ENCODE assay signal across 15 cellular contexts in genomic region chr16:11056989-11057645, GRCh38.
DNase-seq lines count a peak whose midpoint lies in the region; ATAC-seq and TF ChIP-seq lines count a peak whose summit lies in the region.
"Had no signal": no experiment of that assay in that cellular context is flagged by ENCODE, and none has a peak within 500 bp of the region (broad histone marks: within the 10 kb centered on the region; RNA-seq: fewer than 3 reads in every experiment).

No MANE protein-coding gene starts in this region.

- DNase-seq in Ammon's horn (ENCODE audit: low spot score) (peak; percentile 53), NCI-H446 treated with DMSO at 0.1 percent for 48 hours (lab: John Stamatoyannopoulos, UW) (peak; percentile 19), cerebellar cortex (ENCODE audit: low spot score) (peak; percentile 93), osteocyte (ENCODE audit: extremely low spot score, unreplicated experiment) (no peak), HAP-1 (ENCODE audit: low spot score in 2 of 2) (no peak), ecto neural progenitor cell (ENCODE audit: low spot score) (no peak)
- no peak for DNase-seq in activated CD8-positive, alpha-beta memory T cell treated with anti-CD3 and anti-CD28 coated beads for 24 hours
- DNase-seq: effector CD4-positive, alpha-beta T cell; mesenchymal stem cell; NCI-H1105; NCI-H526 treated with DMSO at 0.1 percent for 48 hours; occipital lobe; stimulated activated CD4-positive, alpha-beta T cell treated with anti-CD3 and anti-CD28 coated beads, Interleukin-12 subunit alpha, Interleukin-12 subunit beta, amount 100 ng/mL, for 4 hours had no signal

- H3K27me3 Mint-ChIP-seq in osteocyte (ENCODE audit: unreplicated experiment), result no peaks in the 10 kb centered on the region

- H3K27me3 ChIP-seq in HAP-1 (ENCODE audit: low read depth), result no peaks in the 10 kb centered on the region

- peaks cover 25% of the 10 kb centered on the region for H3K36me3 Mint-ChIP-seq in osteocyte (ENCODE audit: unreplicated experiment)

- H3K36me3 ChIP-seq in HAP-1 (replicated peaks), result no peaks in the 10 kb centered on the region; the same call in 1 of the 2 replicates

- no peaks in the 10 kb centered on the region for H3K9me3 ChIP-seq in HAP-1

- no peak overlapping the region for H3K4me3 ChIP-seq in HAP-1
- H3K4me3 ChIP-seq: GM12878 had no signal

- H3K9me3 Mint-ChIP-seq in osteocyte (ENCODE audit: unreplicated experiment), result no peaks in the 10 kb centered on the region

- peak overlapping the region; percentile 96 for H3K27ac Mint-ChIP-seq in osteocyte (ENCODE audit: unreplicated experiment)

- H3K4me1 ChIP-seq in HAP-1, result peaks cover 22% of the 10 kb centered on the region

- in situ Hi-C loops in HAP-1 (cut with MboI; ENCODE audit: low sequenced_read_pairs), result no loop called here

- H3K4me1 Mint-ChIP-seq in osteocyte (ENCODE audit: unreplicated experiment), result peaks cover 44% of the 10 kb centered on the region

- peak overlapping the region; percentile 14 for H3K4me3 Mint-ChIP-seq in osteocyte (ENCODE audit: unreplicated experiment)

- TF ChIP-seq CTCF in osteocyte (IDR thresholded peaks at IDR 0.05), result no peak

- no peak for ATAC-seq in HG03378 (IDR thresholded peaks at IDR 0.05; ENCODE audit: unreplicated experiment)
- ATAC-seq: GM12878 had no signal

Comparison
In these comparisons a context has a peak if more than half of its experiments do, and no peak if none do; other contexts are left out.
1. DNase-seq: peak in Ammon's horn (single experiment), NCI-H446 treated with DMSO at 0.1 percent for 48 hours (single experiment) and cerebellar cortex (single experiment); none in osteocyte (single experiment), HAP-1 (0 of 2), ecto neural progenitor cell (single experiment) and activated CD8-positive, alpha-beta memory T cell treated with anti-CD3 and anti-CD28 coated beads for 24 hours (single experiment).